Comparison of ENCODE assay signal across 16 cellular contexts in the genomic region with DNA sequence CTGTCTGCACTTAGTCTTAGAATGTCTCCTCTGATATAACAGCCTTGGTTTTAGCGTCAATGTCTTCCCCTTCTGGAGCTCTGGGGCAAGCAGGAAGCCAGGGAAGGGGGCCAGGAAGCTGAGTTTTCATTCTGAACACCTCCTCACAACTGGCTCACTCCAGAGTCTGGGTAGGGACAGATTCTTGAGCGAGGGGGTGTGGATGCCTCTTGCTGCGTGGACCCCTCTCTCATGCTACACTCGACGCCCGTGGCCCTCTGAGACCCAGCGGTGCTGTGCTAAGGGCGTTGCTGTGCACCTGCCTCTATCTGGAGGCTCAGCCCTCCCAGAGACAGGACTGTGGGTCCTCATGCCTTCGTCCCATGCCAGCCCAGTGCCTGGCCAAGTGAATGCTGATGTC.
"Had no signal": no experiment of that assay in that cellular context is flagged by ENCODE, and none has a peak within 500 bp of the region (broad histone marks: within the 10 kb centered on the region; RNA-seq: fewer than 3 reads in every experiment).

No MANE protein-coding gene starts in this region.

- DNase-seq: activated CD4-positive, alpha-beta T cell treated with anti-CD3 and anti-CD28 coated beads for 1 hour; activated CD4-positive, alpha-beta T cell treated with anti-CD3 and anti-CD28 coated beads, Interleukin-2, amount 50 U/mL, for 48 hours; activated CD8-positive, alpha-beta memory T cell treated with anti-CD3 and anti-CD28 coated beads, Interleukin-2, amount 50 U/mL, for 4 hours; activated naive CD8-positive, alpha-beta T cell treated with anti-CD3 and anti-CD28 coated beads, Interleukin-2, amount 10 ng/mL, durations not matched to agents 7 days and 5 days; activated T-cell treated with anti-CD3 and anti-CD28 coated beads, Interleukin-2, amount 50 U/mL, for 72 hours; effector memory CD4-positive, alpha-beta T cell; gastrocnemius medialis; naive thymus-derived CD8-positive, alpha-beta T cell; stimulated activated CD4-positive, alpha-beta T cell treated with anti-CD3 and anti-CD28 coated beads, Interleukin-4, amount 100 ng/mL, for 4 hours; stimulated activated naive CD8-positive, alpha-beta T cell treated with anti-CD3 and anti-CD28 coated beads, Interleukin-15, amount 100 ng/mL, for 72 hours; T1000; thyroid gland had no signal

- H2AFZ ChIP-seq: hepatocyte had no signal

- H3K27me3 ChIP-seq: gastrocnemius medialis, hepatocyte, thyroid gland had no signal

- H3K79me2 ChIP-seq: hepatocyte had no signal

- H3K9me3 ChIP-seq: gastrocnemius medialis, thyroid gland had no signal

- H3K4me2 ChIP-seq: hepatocyte had no signal

- H3K36me3 ChIP-seq: thyroid gland had no signal

- H3K4me3 ChIP-seq: coronary artery, gastrocnemius medialis, hepatocyte, lung, thyroid gland had no signal

- H3K27ac ChIP-seq: coronary artery, epithelial cell of prostate, hepatocyte, thyroid gland had no signal
